Comparison of ENCODE assay signal across 1 cellular context in the genomic region with DNA sequence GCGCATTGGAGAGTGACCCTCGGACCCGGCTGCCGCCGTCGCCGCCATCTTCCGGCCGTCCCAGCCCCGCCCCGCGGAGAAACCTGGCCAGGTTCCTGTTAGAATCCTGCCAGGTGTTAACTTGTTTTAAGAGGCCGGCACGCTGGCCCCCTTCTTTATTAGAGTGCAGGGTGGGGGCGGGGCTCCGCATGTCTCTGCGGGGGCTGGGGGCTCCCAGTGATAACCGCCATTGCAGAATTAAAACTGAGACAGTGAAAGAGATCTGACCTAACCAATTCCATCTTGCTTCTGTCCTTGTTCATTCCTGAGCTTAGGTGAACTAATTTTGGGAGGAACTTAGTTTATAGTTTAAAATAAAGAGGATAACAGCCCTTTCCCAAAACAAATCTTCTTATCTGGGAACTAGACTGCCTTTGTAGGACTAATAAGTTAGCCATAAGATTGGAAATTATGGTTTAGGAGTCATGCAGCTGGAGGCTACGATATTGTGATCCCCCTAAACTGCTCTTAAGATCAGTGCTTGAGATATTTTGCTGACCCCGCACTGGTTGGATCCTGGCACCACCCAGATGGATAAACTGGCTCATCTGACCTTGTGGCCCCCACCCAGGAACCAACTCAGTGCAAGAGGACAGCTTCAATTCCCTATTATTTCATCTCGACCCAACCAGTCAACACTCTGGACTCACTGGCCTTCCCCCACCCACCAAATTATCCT.
A peak's percentile ranks its signal among the peaks of the same experiment; 100 is the strongest.
TF ChIP-seq lines count a peak whose summit lies in the region.

No MANE protein-coding gene starts in this region.

TF ChIP-seq in HepG2, 621 proteins besides CTCF, POLR2A, EP300 and RAD21 (continued from another document and continues in another):
- TF ChIP-seq, protein P1, sequence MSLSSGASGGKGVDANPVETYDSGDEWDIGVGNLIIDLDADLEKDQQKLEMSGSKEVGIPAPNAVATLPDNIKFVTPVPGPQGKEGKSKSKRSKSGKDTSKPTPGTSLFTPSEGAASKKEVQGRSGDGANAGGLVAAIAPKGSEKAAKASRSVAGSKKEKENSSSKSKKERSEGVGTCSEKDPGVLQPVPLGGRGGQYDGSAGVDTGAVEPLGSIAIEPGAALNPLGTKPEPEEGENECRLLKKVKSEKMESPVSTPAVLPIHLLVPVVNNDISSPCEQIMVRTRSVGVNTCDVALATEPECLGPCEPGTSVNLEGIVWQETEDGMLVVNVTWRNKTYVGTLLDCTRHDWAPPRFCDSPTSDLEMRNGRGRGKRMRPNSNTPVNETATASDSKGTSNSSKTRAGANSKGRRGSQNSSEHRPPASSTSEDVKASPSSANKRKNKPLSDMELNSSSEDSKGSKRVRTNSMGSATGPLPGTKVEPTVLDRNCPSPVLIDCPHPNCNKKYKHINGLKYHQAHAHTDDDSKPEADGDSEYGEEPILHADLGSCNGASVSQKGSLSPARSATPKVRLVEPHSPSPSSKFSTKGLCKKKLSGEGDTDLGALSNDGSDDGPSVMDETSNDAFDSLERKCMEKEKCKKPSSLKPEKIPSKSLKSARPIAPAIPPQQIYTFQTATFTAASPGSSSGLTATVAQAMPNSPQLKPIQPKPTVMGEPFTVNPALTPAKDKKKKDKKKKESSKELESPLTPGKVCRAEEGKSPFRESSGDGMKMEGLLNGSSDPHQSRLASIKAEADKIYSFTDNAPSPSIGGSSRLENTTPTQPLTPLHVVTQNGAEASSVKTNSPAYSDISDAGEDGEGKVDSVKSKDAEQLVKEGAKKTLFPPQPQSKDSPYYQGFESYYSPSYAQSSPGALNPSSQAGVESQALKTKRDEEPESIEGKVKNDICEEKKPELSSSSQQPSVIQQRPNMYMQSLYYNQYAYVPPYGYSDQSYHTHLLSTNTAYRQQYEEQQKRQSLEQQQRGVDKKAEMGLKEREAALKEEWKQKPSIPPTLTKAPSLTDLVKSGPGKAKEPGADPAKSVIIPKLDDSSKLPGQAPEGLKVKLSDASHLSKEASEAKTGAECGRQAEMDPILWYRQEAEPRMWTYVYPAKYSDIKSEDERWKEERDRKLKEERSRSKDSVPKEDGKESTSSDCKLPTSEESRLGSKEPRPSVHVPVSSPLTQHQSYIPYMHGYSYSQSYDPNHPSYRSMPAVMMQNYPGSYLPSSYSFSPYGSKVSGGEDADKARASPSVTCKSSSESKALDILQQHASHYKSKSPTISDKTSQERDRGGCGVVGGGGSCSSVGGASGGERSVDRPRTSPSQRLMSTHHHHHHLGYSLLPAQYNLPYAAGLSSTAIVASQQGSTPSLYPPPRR (CRISPR knock-in tag; IDR thresholded peaks at IDR 0.05; ENCODE audit: borderline replicate concordance) = no peak
- TF ChIP-seq PHF21A (CRISPR knock-in tag; IDR thresholded peaks at IDR 0.05) (no peak; the same call in 1 of the 2 replicates), SP1 (IDR thresholded peaks at IDR 0.05) (no peak), SP1 (CRISPR knock-in tag; IDR thresholded peaks at IDR 0.05) (no peak), POLR2AphosphoS2 (IDR thresholded peaks at IDR 0.05; ENCODE audit: low read depth, low read length) (no peak), SP5 (CRISPR knock-in tag; IDR thresholded peaks at IDR 0.05; ENCODE audit: borderline replicate concordance, low read depth) (peak; percentile 79), ZNF317 (CRISPR knock-in tag; IDR thresholded peaks at IDR 0.05) (0 out of 2 replicates have a peak, but pooled peaks have one; percentile 0), NR3C1 (CRISPR knock-in tag; IDR thresholded peaks at IDR 0.05) (no peak), ZNF614 (CRISPR knock-in tag; IDR thresholded peaks at IDR 0.05; ENCODE audit: borderline replicate concordance) (0 out of 2 replicates have a peak, but pooled peaks have one; percentile 33), PHF20 (CRISPR knock-in tag; IDR thresholded peaks at IDR 0.05) (no peak), HOXA5 (CRISPR knock-in tag; IDR thresholded peaks at IDR 0.05) (0 out of 2 replicates have a peak, but pooled peaks have one; percentile 29), ZKSCAN8 (CRISPR knock-in tag; IDR thresholded peaks at IDR 0.05; ENCODE audit: borderline replicate concordance) (0 out of 2 replicates have a peak, but pooled peaks have one; percentile 4), SAP130 (CRISPR knock-in tag; IDR thresholded peaks at IDR 0.05; ENCODE audit: low read depth) (peak; percentile 33; the same call in 1 of the 2 replicates), FOXJ3 (CRISPR knock-in tag; IDR thresholded peaks at IDR 0.05; ENCODE audit: borderline replicate concordance) (peak; percentile 71; the same call in 1 of the 2 replicates), BHLHE40 (IDR thresholded peaks at IDR 0.05; ENCODE audit: low read length) (no peak), SMARCC2 (IDR thresholded peaks at IDR 0.05) (no peak), ZNF256 (CRISPR knock-in tag; conservative IDR thresholded peaks at IDR 0.05) (no peak), MBD4 (IDR thresholded peaks at IDR 0.05; ENCODE audit: borderline replicate concordance, low read length) (no peak), ZNF781 (CRISPR knock-in tag; IDR thresholded peaks at IDR 0.05; ENCODE audit: borderline replicate concordance, not compliant biosample characterization) (no peak), KDM2A (CRISPR knock-in tag; IDR thresholded peaks at IDR 0.05; ENCODE audit: borderline replicate concordance, low read depth) (peak; percentile 53; the same call in 1 of the 2 replicates), NR2F1 (CRISPR knock-in tag; IDR thresholded peaks at IDR 0.05) (no peak), ZNF160 (CRISPR knock-in tag; IDR thresholded peaks at IDR 0.05) (no peak), THAP11 (CRISPR knock-in tag; IDR thresholded peaks at IDR 0.05) (peak; percentile 59), SIX1 (CRISPR knock-in tag; IDR thresholded peaks at IDR 0.05; ENCODE audit: borderline replicate concordance) (0 out of 2 replicates have a peak, but pooled peaks have one; percentile 9), RFXANK (CRISPR knock-in tag; IDR thresholded peaks at IDR 0.05) (no peak), ZMAT3 (CRISPR knock-in tag; conservative IDR thresholded peaks at IDR 0.05) (0 out of 2 replicates have a peak, but pooled peaks have one; percentile 16), SOX6 (IDR thresholded peaks at IDR 0.05) (no peak), SOX6 (CRISPR knock-in tag; IDR thresholded peaks at IDR 0.05) (0 out of 2 replicates have a peak, but pooled peaks have one; percentile 39), KMT2B (CRISPR knock-in tag; IDR thresholded peaks at IDR 0.05) (no peak; the same call in 1 of the 2 replicates), GPN1 (CRISPR knock-in tag; IDR thresholded peaks at IDR 0.05; ENCODE audit: borderline replicate concordance) (no peak), ZSCAN21 (CRISPR knock-in tag; IDR thresholded peaks at IDR 0.05; ENCODE audit: borderline replicate concordance) (no peak)
- TF ChIP-seq, protein P2, sequence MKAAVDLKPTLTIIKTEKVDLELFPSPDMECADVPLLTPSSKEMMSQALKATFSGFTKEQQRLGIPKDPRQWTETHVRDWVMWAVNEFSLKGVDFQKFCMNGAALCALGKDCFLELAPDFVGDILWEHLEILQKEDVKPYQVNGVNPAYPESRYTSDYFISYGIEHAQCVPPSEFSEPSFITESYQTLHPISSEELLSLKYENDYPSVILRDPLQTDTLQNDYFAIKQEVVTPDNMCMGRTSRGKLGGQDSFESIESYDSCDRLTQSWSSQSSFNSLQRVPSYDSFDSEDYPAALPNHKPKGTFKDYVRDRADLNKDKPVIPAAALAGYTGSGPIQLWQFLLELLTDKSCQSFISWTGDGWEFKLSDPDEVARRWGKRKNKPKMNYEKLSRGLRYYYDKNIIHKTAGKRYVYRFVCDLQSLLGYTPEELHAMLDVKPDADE (CRISPR knock-in tag; IDR thresholded peaks at IDR 0.05) = peak; percentile 50; the same call in 1 of the 2 replicates
- TF ChIP-seq, protein P3, sequence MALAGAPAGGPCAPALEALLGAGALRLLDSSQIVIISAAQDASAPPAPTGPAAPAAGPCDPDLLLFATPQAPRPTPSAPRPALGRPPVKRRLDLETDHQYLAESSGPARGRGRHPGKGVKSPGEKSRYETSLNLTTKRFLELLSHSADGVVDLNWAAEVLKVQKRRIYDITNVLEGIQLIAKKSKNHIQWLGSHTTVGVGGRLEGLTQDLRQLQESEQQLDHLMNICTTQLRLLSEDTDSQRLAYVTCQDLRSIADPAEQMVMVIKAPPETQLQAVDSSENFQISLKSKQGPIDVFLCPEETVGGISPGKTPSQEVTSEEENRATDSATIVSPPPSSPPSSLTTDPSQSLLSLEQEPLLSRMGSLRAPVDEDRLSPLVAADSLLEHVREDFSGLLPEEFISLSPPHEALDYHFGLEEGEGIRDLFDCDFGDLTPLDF (CRISPR knock-in tag; IDR thresholded peaks at IDR 0.05) = peak; percentile 79
- TF ChIP-seq, protein P4, sequence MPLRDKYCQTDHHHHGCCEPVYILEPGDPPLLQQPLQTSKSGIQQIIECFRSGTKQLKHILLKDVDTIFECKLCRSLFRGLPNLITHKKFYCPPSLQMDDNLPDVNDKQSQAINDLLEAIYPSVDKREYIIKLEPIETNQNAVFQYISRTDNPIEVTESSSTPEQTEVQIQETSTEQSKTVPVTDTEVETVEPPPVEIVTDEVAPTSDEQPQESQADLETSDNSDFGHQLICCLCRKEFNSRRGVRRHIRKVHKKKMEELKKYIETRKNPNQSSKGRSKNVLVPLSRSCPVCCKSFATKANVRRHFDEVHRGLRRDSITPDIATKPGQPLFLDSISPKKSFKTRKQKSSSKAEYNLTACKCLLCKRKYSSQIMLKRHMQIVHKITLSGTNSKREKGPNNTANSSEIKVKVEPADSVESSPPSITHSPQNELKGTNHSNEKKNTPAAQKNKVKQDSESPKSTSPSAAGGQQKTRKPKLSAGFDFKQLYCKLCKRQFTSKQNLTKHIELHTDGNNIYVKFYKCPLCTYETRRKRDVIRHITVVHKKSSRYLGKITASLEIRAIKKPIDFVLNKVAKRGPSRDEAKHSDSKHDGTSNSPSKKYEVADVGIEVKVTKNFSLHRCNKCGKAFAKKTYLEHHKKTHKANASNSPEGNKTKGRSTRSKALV (CRISPR knock-in tag; IDR thresholded peaks at IDR 0.05) = peak; percentile 61; the same call in 1 of the 2 replicates
- TF ChIP-seq, protein P5, sequence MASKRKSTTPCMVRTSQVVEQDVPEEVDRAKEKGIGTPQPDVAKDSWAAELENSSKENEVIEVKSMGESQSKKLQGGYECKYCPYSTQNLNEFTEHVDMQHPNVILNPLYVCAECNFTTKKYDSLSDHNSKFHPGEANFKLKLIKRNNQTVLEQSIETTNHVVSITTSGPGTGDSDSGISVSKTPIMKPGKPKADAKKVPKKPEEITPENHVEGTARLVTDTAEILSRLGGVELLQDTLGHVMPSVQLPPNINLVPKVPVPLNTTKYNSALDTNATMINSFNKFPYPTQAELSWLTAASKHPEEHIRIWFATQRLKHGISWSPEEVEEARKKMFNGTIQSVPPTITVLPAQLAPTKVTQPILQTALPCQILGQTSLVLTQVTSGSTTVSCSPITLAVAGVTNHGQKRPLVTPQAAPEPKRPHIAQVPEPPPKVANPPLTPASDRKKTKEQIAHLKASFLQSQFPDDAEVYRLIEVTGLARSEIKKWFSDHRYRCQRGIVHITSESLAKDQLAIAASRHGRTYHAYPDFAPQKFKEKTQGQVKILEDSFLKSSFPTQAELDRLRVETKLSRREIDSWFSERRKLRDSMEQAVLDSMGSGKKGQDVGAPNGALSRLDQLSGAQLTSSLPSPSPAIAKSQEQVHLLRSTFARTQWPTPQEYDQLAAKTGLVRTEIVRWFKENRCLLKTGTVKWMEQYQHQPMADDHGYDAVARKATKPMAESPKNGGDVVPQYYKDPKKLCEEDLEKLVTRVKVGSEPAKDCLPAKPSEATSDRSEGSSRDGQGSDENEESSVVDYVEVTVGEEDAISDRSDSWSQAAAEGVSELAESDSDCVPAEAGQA (IDR thresholded peaks at IDR 0.05; ENCODE audit: low read depth) = no peak; the same call in 1 of the 2 replicates
- TF ChIP-seq, protein P5 (CRISPR knock-in tag; IDR thresholded peaks at IDR 0.05; ENCODE audit: borderline replicate concordance) = 0 out of 2 replicates have a peak, but pooled peaks have one; percentile 27
- TF ChIP-seq, protein P6, sequence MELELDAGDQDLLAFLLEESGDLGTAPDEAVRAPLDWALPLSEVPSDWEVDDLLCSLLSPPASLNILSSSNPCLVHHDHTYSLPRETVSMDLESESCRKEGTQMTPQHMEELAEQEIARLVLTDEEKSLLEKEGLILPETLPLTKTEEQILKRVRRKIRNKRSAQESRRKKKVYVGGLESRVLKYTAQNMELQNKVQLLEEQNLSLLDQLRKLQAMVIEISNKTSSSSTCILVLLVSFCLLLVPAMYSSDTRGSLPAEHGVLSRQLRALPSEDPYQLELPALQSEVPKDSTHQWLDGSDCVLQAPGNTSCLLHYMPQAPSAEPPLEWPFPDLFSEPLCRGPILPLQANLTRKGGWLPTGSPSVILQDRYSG (CRISPR knock-in tag; IDR thresholded peaks at IDR 0.05) = peak; percentile 76; the same call in 1 of the 2 replicates
- TF ChIP-seq, protein P7, sequence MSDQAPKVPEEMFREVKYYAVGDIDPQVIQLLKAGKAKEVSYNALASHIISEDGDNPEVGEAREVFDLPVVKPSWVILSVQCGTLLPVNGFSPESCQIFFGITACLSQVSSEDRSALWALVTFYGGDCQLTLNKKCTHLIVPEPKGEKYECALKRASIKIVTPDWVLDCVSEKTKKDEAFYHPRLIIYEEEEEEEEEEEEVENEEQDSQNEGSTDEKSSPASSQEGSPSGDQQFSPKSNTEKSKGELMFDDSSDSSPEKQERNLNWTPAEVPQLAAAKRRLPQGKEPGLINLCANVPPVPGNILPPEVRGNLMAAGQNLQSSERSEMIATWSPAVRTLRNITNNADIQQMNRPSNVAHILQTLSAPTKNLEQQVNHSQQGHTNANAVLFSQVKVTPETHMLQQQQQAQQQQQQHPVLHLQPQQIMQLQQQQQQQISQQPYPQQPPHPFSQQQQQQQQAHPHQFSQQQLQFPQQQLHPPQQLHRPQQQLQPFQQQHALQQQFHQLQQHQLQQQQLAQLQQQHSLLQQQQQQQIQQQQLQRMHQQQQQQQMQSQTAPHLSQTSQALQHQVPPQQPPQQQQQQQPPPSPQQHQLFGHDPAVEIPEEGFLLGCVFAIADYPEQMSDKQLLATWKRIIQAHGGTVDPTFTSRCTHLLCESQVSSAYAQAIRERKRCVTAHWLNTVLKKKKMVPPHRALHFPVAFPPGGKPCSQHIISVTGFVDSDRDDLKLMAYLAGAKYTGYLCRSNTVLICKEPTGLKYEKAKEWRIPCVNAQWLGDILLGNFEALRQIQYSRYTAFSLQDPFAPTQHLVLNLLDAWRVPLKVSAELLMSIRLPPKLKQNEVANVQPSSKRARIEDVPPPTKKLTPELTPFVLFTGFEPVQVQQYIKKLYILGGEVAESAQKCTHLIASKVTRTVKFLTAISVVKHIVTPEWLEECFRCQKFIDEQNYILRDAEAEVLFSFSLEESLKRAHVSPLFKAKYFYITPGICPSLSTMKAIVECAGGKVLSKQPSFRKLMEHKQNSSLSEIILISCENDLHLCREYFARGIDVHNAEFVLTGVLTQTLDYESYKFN (CRISPR knock-in tag; conservative IDR thresholded peaks at IDR 0.05) = peak; percentile 43
